ENCODE assay signal across 15 cellular contexts in genomic region chr5:81391-82021, GRCh38. TPM values are rescaled to one million over a fixed set of nuclear protein-coding genes. Genes with fewer than 3 reads are reported as not detected.
DNase-seq lines count a peak whose midpoint lies in the region; ATAC-seq and TF ChIP-seq lines count a peak whose summit lies in the region.
"Had no signal": no experiment of that assay in that cellular context is flagged by ENCODE, and none has a peak within 500 bp of the region (broad histone marks: within the 10 kb centered on the region; RNA-seq: fewer than 3 reads in every experiment).

No MANE protein-coding gene starts in this region.

- ATAC-seq in WTC11 = peak; percentile 15
- ATAC-seq: activated CD4-positive, alpha-beta T cell treated with anti-CD3 and anti-CD28 coated beads for 36 hours; esophagus mucosa had no signal

- CTCF ChIA-PET in WTC11 (lab: Charles Lee) = interaction anchor here (0.6 to 1.6 kb wide), 5 partner anchors 10 to 350 kb away, joined by 3 to 4 read pairs (median 4); no protein-coding TSS in a partner anchor
- CTCF ChIA-PET in activated CD4-positive, alpha-beta memory T cell treated with anti-CD3 and anti-CD28 coated beads, Interleukin-2, amount 10 ng/mL, durations not matched to agents 7 days and 5 days (lab: Charles Lee) = no interaction called here

- POLR2A ChIA-PET in WTC11 (lab: Charles Lee) = interaction anchor here (1.2 to 1.4 kb wide), 3 partner anchors 10 to 28 kb away, joined by 4 to 10 read pairs (median 4); partner anchors contain the start of gene PLEKHG4B
- POLR2A ChIA-PET in activated CD4-positive, alpha-beta memory T cell treated with anti-CD3 and anti-CD28 coated beads, Interleukin-2, amount 10 ng/mL, durations not matched to agents 7 days and 5 days (lab: Charles Lee) = no interaction called here

- in situ Hi-C loops in ACHN (cut with HindIII; ENCODE audit: low pct_ligation_motif_present, low pct_unique_long_range_greater_than_20kb, low sequenced_read_pairs) = no loop called here

- H3K4me1 Mint-ChIP-seq in WTC11 (peaks cover 39% of the 10 kb centered on the region), neural crest cell (peaks cover 48% of the 10 kb centered on the region)
- H3K4me1 Mint-ChIP-seq in activated CD4-positive, alpha-beta memory T cell treated with anti-CD3 and anti-CD28 coated beads, Interleukin-2, amount 10 ng/mL, durations not matched to agents 7 days and 5 days = peaks cover 2% of the 10 kb centered on the region
- H3K4me1 Mint-ChIP-seq: activated CD4-positive, alpha-beta T cell treated with anti-CD3 and anti-CD28 coated beads for 36 hours; activated naive CD4-positive, alpha-beta T cell treated with anti-CD3 and anti-CD28 coated beads, Interleukin-2, amount 50 U/mL, for 24 hours had no signal

- H3K4me3 Mint-ChIP-seq in WTC11 (no peak overlapping the region), neural crest cell (no peak overlapping the region)
- H3K4me3 Mint-ChIP-seq in activated CD4-positive, alpha-beta memory T cell treated with anti-CD3 and anti-CD28 coated beads, Interleukin-2, amount 10 ng/mL, durations not matched to agents 7 days and 5 days = no peak overlapping the region
- H3K4me3 Mint-ChIP-seq: activated CD4-positive, alpha-beta T cell treated with anti-CD3 and anti-CD28 coated beads for 36 hours; activated naive CD4-positive, alpha-beta T cell treated with anti-CD3 and anti-CD28 coated beads, Interleukin-2, amount 50 U/mL, for 24 hours had no signal

- H3K36me3 Mint-ChIP-seq in WTC11 = no peaks in the 10 kb centered on the region
- H3K36me3 Mint-ChIP-seq in neural crest cell (ENCODE audit: low read depth) = no peaks in the 10 kb centered on the region
- peaks cover 7% of the 10 kb centered on the region for H3K36me3 Mint-ChIP-seq in activated CD4-positive, alpha-beta memory T cell treated with anti-CD3 and anti-CD28 coated beads, Interleukin-2, amount 10 ng/mL, durations not matched to agents 7 days and 5 days (ENCODE audit: low read depth)
- H3K36me3 Mint-ChIP-seq: activated naive CD4-positive, alpha-beta T cell treated with anti-CD3 and anti-CD28 coated beads, Interleukin-2, amount 50 U/mL, for 24 hours had no signal

- H3K27me3 Mint-ChIP-seq in WTC11 (ENCODE audit: low read depth) = no peaks in the 10 kb centered on the region; the same call in 1 of the 2 replicates
- peaks cover 31% of the 10 kb centered on the region for H3K27me3 Mint-ChIP-seq in neural crest cell (ENCODE audit: low read depth)
- no peaks in the 10 kb centered on the region for H3K27me3 Mint-ChIP-seq in activated CD4-positive, alpha-beta memory T cell treated with anti-CD3 and anti-CD28 coated beads, Interleukin-2, amount 10 ng/mL, durations not matched to agents 7 days and 5 days

- TF ChIP-seq EP300 in Ishikawa (IDR thresholded peaks at IDR 0.05; ENCODE audit: borderline replicate concordance) = no peak

- TF ChIP-seq CTCF in WTC11 (IDR thresholded peaks at IDR 0.05) (no peak), neural crest cell (conservative IDR thresholded peaks at IDR 0.05) (no peak)

- no peak for TF ChIP-seq RAD21 in Ishikawa (IDR thresholded peaks at IDR 0.05; ENCODE audit: low read depth)

- H3K27ac Mint-ChIP-seq in WTC11 = peak overlapping the region; percentile 66
- H3K27ac Mint-ChIP-seq in neural crest cell (ENCODE audit: unreplicated experiment) = peak overlapping the region; percentile 62
- no peak overlapping the region for H3K27ac Mint-ChIP-seq in activated CD4-positive, alpha-beta memory T cell treated with anti-CD3 and anti-CD28 coated beads, Interleukin-2, amount 10 ng/mL, durations not matched to agents 7 days and 5 days
- H3K27ac Mint-ChIP-seq: activated CD4-positive, alpha-beta T cell treated with anti-CD3 and anti-CD28 coated beads for 36 hours; activated naive CD4-positive, alpha-beta T cell treated with anti-CD3 and anti-CD28 coated beads, Interleukin-2, amount 50 U/mL, for 24 hours had no signal

- H3K9me3 Mint-ChIP-seq in WTC11 (no peaks in the 10 kb centered on the region), neural crest cell (no peaks in the 10 kb centered on the region)
- H3K9me3 Mint-ChIP-seq in activated CD4-positive, alpha-beta memory T cell treated with anti-CD3 and anti-CD28 coated beads, Interleukin-2, amount 10 ng/mL, durations not matched to agents 7 days and 5 days = peaks cover 7% of the 10 kb centered on the region
- H3K9me3 Mint-ChIP-seq: activated naive CD4-positive, alpha-beta T cell treated with anti-CD3 and anti-CD28 coated beads, Interleukin-2, amount 50 U/mL, for 24 hours had no signal

- DNase-seq in ELF-1 (ENCODE audit: low read depth, low spot score) = peak; percentile 45
- DNase-seq in WTC11 (ENCODE audit: low spot score) = no peak
- DNase-seq in neural crest cell (ENCODE audit: low read depth, low spot score) = no peak
- no peak for DNase-seq in COLO668 (lab: John Stamatoyannopoulos, UW; ENCODE audit: unreplicated experiment)
- no peak for DNase-seq in GDM1 (lab: John Stamatoyannopoulos, UW)
- DNase-seq in activated CD4-positive, alpha-beta memory T cell treated with anti-CD3 and anti-CD28 coated beads, Interleukin-2, amount 10 ng/mL, durations not matched to agents 7 days and 5 days = no peak
- no peak for DNase-seq in ACHN
- DNase-seq: activated CD4-positive, alpha-beta T cell treated with anti-CD3 and anti-CD28 coated beads for 36 hours; AML-193; SIG-M5; T-helper 9 cell had no signal

TF ChIP-seq in Ishikawa, 13 proteins besides CTCF, POLR2A, EP300 and RAD21:
- TF ChIP-seq NFIC (IDR thresholded peaks at IDR 0.05) (no peak), TCF12 (IDR thresholded peaks at IDR 0.05; ENCODE audit: low read depth) (0 out of 2 replicates have a peak, but pooled peaks have one; percentile 10)

TF ChIP-seq in WTC11, 78 proteins besides CTCF, POLR2A, EP300 and RAD21:
- TF ChIP-seq MAX (CRISPR knock-in tag; IDR thresholded peaks at IDR 0.05) (0 out of 2 replicates have a peak, but pooled peaks have one; percentile 13), PRDM15 (CRISPR knock-in tag; IDR thresholded peaks at IDR 0.05) (no peak), ZNF423 (CRISPR knock-in tag; IDR thresholded peaks at IDR 0.05) (peak; percentile 7; the same call in 1 of the 2 replicates), PREB (CRISPR knock-in tag; IDR thresholded peaks at IDR 0.05; ENCODE audit: borderline replicate concordance) (no peak), ZBTB21 (CRISPR knock-in tag; IDR thresholded peaks at IDR 0.05; ENCODE audit: borderline replicate concordance) (no peak), EMX1 (CRISPR knock-in tag; IDR thresholded peaks at IDR 0.05) (no peak)

RNA-seq across cellular contexts. Expression of gene PLEKHG4B, which starts 10.5 kb away (rescaled TPM):
- total RNA-seq in WTC11 (2021) = 51.4 to 53.0 TPM (median 52.1 TPM) in 3 replicates
- total RNA-seq in neural crest cell = 21.7 and 22.0 TPM in 2 replicates
- not detected for total RNA-seq in activated CD4-positive, alpha-beta memory T cell treated with anti-CD3 and anti-CD28 coated beads, Interleukin-2, amount 10 ng/mL, durations not matched to agents 7 days and 5 days
- total RNA-seq: MCF 10A had no signal

Comparison
In these comparisons a context has a peak if more than half of its experiments do, and no peak if none do; other contexts are left out.
1. RNA of gene PLEKHG4B, which starts 10.5 kb away (total RNA-seq): 51.4 to 53.0 TPM in WTC11 and 21.7 to 22.0 TPM in neural crest cell; not detected in activated CD4-positive, alpha-beta memory T cell treated with anti-CD3 and anti-CD28 coated beads, Interleukin-2, amount 10 ng/mL, durations not matched to agents 7 days and 5 days; every median in the first group is over 10 times any median in the second.